Comparison of ENCODE assay signal across 15 cellular contexts in the genomic region with DNA sequence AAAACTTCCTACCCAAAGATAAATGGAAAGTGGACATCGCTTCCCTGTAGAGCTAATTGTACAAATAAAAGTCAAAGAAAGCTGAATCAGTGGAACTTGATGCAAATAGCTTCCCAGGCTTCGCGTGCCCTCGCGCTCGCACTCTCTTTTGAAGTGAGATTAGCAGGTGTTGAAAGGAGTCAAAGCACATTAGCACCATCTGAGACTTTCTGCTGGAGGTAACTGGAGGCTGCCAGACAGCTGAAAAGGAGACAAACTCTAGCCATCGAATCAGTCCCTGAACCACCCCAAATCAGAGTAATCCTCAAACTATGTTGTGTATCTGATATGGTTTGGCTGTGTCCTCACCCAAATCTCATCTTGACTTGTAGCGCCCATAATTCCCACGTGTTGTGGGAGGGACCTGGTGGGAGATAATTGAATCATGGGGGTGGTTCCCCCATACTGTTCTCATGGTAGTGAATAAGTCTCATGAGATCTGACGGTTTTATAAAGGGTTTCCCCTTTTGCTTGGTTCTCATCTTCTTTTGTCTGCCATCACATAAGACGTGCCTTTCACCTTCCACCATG.
"Had no signal": no experiment of that assay in that cellular context is flagged by ENCODE, and none has a peak within 500 bp of the region (broad histone marks: within the 10 kb centered on the region; RNA-seq: fewer than 3 reads in every experiment).

No MANE protein-coding gene starts in this region.

- H3K9me3 Mint-ChIP-seq: activated naive CD8-positive, alpha-beta T cell treated with anti-CD3 and anti-CD28 coated beads for 36 hours; activated T-helper 1 cell treated with anti-CD3 and anti-CD28 coated beads, Interleukin-12 subunit alpha, Interleukin-12 subunit beta, Interleukin-2, Interleukin-4 antibody, amounts not matched to agents 30 ng/mL and 10 ng/mL and 1 ng/mL, durations not matched to agents 14 hours and 24 hours and 36 hours; effector memory CD8-positive, alpha-beta T cell had no signal

- H3K4me1 Mint-ChIP-seq: activated naive CD8-positive, alpha-beta T cell treated with anti-CD3 and anti-CD28 coated beads for 36 hours; immature natural killer cell had no signal

- H3K9me3 ChIP-seq: upper lobe of right lung had no signal

- H3K36me3 ChIP-seq: cardiac muscle cell, upper lobe of right lung had no signal

- DNase-seq: activated CD4-positive, alpha-beta T cell treated with anti-CD3 and anti-CD28 coated beads, Interleukin-2, amount 50 U/mL, for 4 hours; activated gamma-delta T cell treated with Interleukin-2 at 50 U/mL for 16 hours; activated naive CD8-positive, alpha-beta T cell treated with anti-CD3 and anti-CD28 coated beads for 36 hours; amniotic stem cell; effector memory CD8-positive, alpha-beta T cell; immature natural killer cell; mesenchymal stem cell; naive thymus-derived CD4-positive, alpha-beta T cell; nucleus accumbens; posterior cingulate gyrus; retina; stimulated activated naive CD4-positive, alpha-beta T cell; upper lobe of right lung had no signal

- H3K36me3 Mint-ChIP-seq: activated naive CD8-positive, alpha-beta T cell treated with anti-CD3 and anti-CD28 coated beads for 36 hours; immature natural killer cell; naive thymus-derived CD4-positive, alpha-beta T cell had no signal

- ATAC-seq: effector memory CD8-positive, alpha-beta T cell; naive thymus-derived CD4-positive, alpha-beta T cell; upper lobe of right lung had no signal

- H3K27me3 ChIP-seq: cardiac muscle cell had no signal

- H3K27ac Mint-ChIP-seq: activated naive CD8-positive, alpha-beta T cell treated with anti-CD3 and anti-CD28 coated beads for 36 hours; activated T-helper 1 cell treated with anti-CD3 and anti-CD28 coated beads, Interleukin-12 subunit alpha, Interleukin-12 subunit beta, Interleukin-2, Interleukin-4 antibody, amounts not matched to agents 30 ng/mL and 10 ng/mL and 1 ng/mL, durations not matched to agents 14 hours and 24 hours and 36 hours; effector memory CD8-positive, alpha-beta T cell; immature natural killer cell; naive thymus-derived CD4-positive, alpha-beta T cell had no signal

- H3K4me3 ChIP-seq: cardiac muscle cell, upper lobe of right lung had no signal

- H3K4me3 Mint-ChIP-seq: activated naive CD8-positive, alpha-beta T cell treated with anti-CD3 and anti-CD28 coated beads for 36 hours; activated T-helper 1 cell treated with anti-CD3 and anti-CD28 coated beads, Interleukin-12 subunit alpha, Interleukin-12 subunit beta, Interleukin-2, Interleukin-4 antibody, amounts not matched to agents 30 ng/mL and 10 ng/mL and 1 ng/mL, durations not matched to agents 14 hours and 24 hours and 36 hours; effector memory CD8-positive, alpha-beta T cell; immature natural killer cell; naive thymus-derived CD4-positive, alpha-beta T cell had no signal

- H3K27ac ChIP-seq: cardiac muscle cell, upper lobe of right lung had no signal
